ENCODE assay signal across 15 cellular contexts in the genomic region with DNA sequence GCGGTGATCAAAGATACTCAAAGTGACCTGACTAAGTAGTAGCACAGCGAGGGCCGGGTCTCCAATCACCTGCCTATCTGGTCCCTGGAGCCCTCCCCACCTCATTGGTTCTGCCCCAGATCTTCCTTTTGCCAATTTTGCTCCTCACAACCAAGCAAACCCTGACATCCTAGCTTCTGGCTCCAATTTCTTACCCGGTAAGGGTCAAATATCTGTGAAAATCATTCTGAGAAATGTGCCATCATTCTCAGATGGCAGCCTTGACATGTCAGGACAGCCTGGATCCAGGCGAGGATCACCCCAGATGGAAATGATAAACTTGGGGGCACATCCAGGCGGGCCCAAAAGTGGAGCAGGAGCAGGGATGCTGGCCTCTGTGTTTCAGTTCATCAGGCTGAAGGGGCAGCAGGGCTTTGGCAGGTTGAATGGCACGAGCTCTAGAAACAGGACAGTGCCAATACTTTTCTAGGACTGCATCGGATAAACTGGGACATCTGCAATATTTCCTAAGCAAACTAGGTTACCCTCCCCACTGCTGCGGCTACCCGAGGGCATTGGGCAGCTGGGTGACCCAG.
A peak's percentile ranks its signal among the peaks of the same experiment; 100 is the strongest.
DNase-seq lines count a peak whose midpoint lies in the region.
"Had no signal": no experiment of that assay in that cellular context is flagged by ENCODE, and none has a peak within 500 bp of the region (broad histone marks: within the 10 kb centered on the region; RNA-seq: fewer than 3 reads in every experiment).

No MANE protein-coding gene starts in this region.

- peak; percentile 12 for DNase-seq in activated CD4-positive, alpha-beta T cell treated with anti-CD3 and anti-CD28 coated beads, Interleukin-2, amount 10 ng/mL, durations not matched to agents 24 days and 14 days
- DNase-seq in activated CD4-positive, alpha-beta T cell treated with anti-CD3 and anti-CD28 coated beads, Interleukin-2, amount 10 ng/mL, durations not matched to agents 7 days and 5 days: no peak
- DNase-seq in ecto neural progenitor cell (ENCODE audit: low spot score): peak; percentile 21
- DNase-seq in ureter (ENCODE audit: low spot score): peak; percentile 20
- no peak for DNase-seq in dedifferentiated amniotic fluid mesenchymal stem cell (ENCODE audit: extremely low spot score)
- no peak for DNase-seq in GM03348 (ENCODE audit: low spot score)
- DNase-seq: Caco-2; CD4-positive, CD25-positive, alpha-beta regulatory T cell; CD8-positive, alpha-beta T cell; DMS153; DND-41; GDM1; HFFc6 had no signal

- no peak overlapping the region for H3K4me3 Mint-ChIP-seq in activated CD4-positive, alpha-beta T cell treated with anti-CD3 and anti-CD28 coated beads, Interleukin-2, amount 10 ng/mL, durations not matched to agents 24 days and 14 days
- no peak overlapping the region for H3K4me3 Mint-ChIP-seq in activated CD4-positive, alpha-beta T cell treated with anti-CD3 and anti-CD28 coated beads, Interleukin-2, amount 10 ng/mL, durations not matched to agents 7 days and 5 days
- H3K4me3 Mint-ChIP-seq: B cell; CD8-positive, alpha-beta T cell; GM23338; HFFc6 had no signal

- H3K27ac Mint-ChIP-seq in activated CD4-positive, alpha-beta T cell treated with anti-CD3 and anti-CD28 coated beads, Interleukin-2, amount 10 ng/mL, durations not matched to agents 24 days and 14 days: no peak overlapping the region
- no peak overlapping the region for H3K27ac Mint-ChIP-seq in activated CD4-positive, alpha-beta T cell treated with anti-CD3 and anti-CD28 coated beads, Interleukin-2, amount 10 ng/mL, durations not matched to agents 7 days and 5 days
- H3K27ac Mint-ChIP-seq: B cell; CD4-positive, CD25-positive, alpha-beta regulatory T cell; CD8-positive, alpha-beta T cell; GM23338; HFFc6 had no signal

- CTCF ChIA-PET in activated CD4-positive, alpha-beta T cell treated with anti-CD3 and anti-CD28 coated beads, Interleukin-2, amount 10 ng/mL, durations not matched to agents 7 days and 5 days (lab: Charles Lee): interaction anchor here (0.7 kb wide), 1 partner anchor 205 kb away, joined by 5 read pairs; no protein-coding TSS in a partner anchor

- H3K4me1 Mint-ChIP-seq in activated CD4-positive, alpha-beta T cell treated with anti-CD3 and anti-CD28 coated beads, Interleukin-2, amount 10 ng/mL, durations not matched to agents 24 days and 14 days: no peaks in the 10 kb centered on the region
- H3K4me1 Mint-ChIP-seq in activated CD4-positive, alpha-beta T cell treated with anti-CD3 and anti-CD28 coated beads, Interleukin-2, amount 10 ng/mL, durations not matched to agents 7 days and 5 days: no peaks in the 10 kb centered on the region
- H3K4me1 Mint-ChIP-seq: B cell; CD4-positive, CD25-positive, alpha-beta regulatory T cell; GM23338 had no signal

- POLR2A ChIA-PET in activated CD4-positive, alpha-beta T cell treated with anti-CD3 and anti-CD28 coated beads, Interleukin-2, amount 10 ng/mL, durations not matched to agents 7 days and 5 days (lab: Charles Lee): no interaction called here

- H3K36me3 Mint-ChIP-seq in activated CD4-positive, alpha-beta T cell treated with anti-CD3 and anti-CD28 coated beads, Interleukin-2, amount 10 ng/mL, durations not matched to agents 24 days and 14 days (ENCODE audit: low read depth): no peaks in the 10 kb centered on the region
- H3K36me3 Mint-ChIP-seq in activated CD4-positive, alpha-beta T cell treated with anti-CD3 and anti-CD28 coated beads, Interleukin-2, amount 10 ng/mL, durations not matched to agents 7 days and 5 days (ENCODE audit: low read depth): no peaks in the 10 kb centered on the region
- H3K36me3 Mint-ChIP-seq: CD4-positive, CD25-positive, alpha-beta regulatory T cell; CD8-positive, alpha-beta T cell had no signal

- H3K27me3 Mint-ChIP-seq in activated CD4-positive, alpha-beta T cell treated with anti-CD3 and anti-CD28 coated beads, Interleukin-2, amount 10 ng/mL, durations not matched to agents 24 days and 14 days: no peaks in the 10 kb centered on the region
- H3K27me3 Mint-ChIP-seq in activated CD4-positive, alpha-beta T cell treated with anti-CD3 and anti-CD28 coated beads, Interleukin-2, amount 10 ng/mL, durations not matched to agents 7 days and 5 days: no peaks in the 10 kb centered on the region
- H3K27me3 Mint-ChIP-seq: B cell; CD4-positive, CD25-positive, alpha-beta regulatory T cell had no signal

- intact Hi-C loops in activated CD4-positive, alpha-beta T cell treated with anti-CD3 and anti-CD28 coated beads, Interleukin-2, amount 10 ng/mL, durations not matched to agents 24 days and 14 days (cut with micrococcal nuclease): no loop called here

- no peaks in the 10 kb centered on the region for H3K9me3 Mint-ChIP-seq in activated CD4-positive, alpha-beta T cell treated with anti-CD3 and anti-CD28 coated beads, Interleukin-2, amount 10 ng/mL, durations not matched to agents 24 days and 14 days
- H3K9me3 Mint-ChIP-seq in activated CD4-positive, alpha-beta T cell treated with anti-CD3 and anti-CD28 coated beads, Interleukin-2, amount 10 ng/mL, durations not matched to agents 7 days and 5 days: peaks cover 3% of the 10 kb centered on the region
- H3K9me3 Mint-ChIP-seq: CD8-positive, alpha-beta T cell had no signal

Comparison
In these comparisons a context has a peak if more than half of its experiments do, and no peak if none do; other contexts are left out.
1. DNase-seq: peak in activated CD4-positive, alpha-beta T cell treated with anti-CD3 and anti-CD28 coated beads, Interleukin-2, amount 10 ng/mL, durations not matched to agents 24 days and 14 days (single experiment), ecto neural progenitor cell (single experiment) and ureter (single experiment); none in activated CD4-positive, alpha-beta T cell treated with anti-CD3 and anti-CD28 coated beads, Interleukin-2, amount 10 ng/mL, durations not matched to agents 7 days and 5 days (single experiment), dedifferentiated amniotic fluid mesenchymal stem cell (single experiment) and GM03348 (single experiment).